32 cellular contexts compared by ENCODE assay signal in genomic region chr6:168376811-168377480, GRCh38. TPM values are rescaled to one million over a fixed set of nuclear protein-coding genes. Genes with fewer than 3 reads are reported as not detected.
DNase-seq lines count a peak whose midpoint lies in the region; ATAC-seq and TF ChIP-seq lines count a peak whose summit lies in the region.
"Had no signal": no experiment of that assay in that cellular context is flagged by ENCODE, and none has a peak within 500 bp of the region (broad histone marks: within the 10 kb centered on the region; RNA-seq: fewer than 3 reads in every experiment).

No MANE protein-coding gene starts in this region.

- peak overlapping the region; percentile 70 for H3K27ac ChIP-seq in left ventricle myocardium inferior (replicated peaks)
- no peak overlapping the region for H3K27ac ChIP-seq in osteoblast (ENCODE audit: low read depth, low read length)
- no peak overlapping the region for H3K27ac ChIP-seq in upper lobe of right lung
- H3K27ac ChIP-seq: A549, epithelial cell of prostate, KMS-11, SJCRH30, WERI-Rb-1 had no signal

- intact Hi-C loops in Right ventricle myocardium superior (cut with DNase I) (no loop called here), left cardiac atrium (cut with DNase I) (no loop called here), left ventricle myocardium inferior (cut with micrococcal nuclease) (no loop called here), upper lobe of right lung (cut with DNase I) (no loop called here)

- H3K9me3 ChIP-seq in left ventricle myocardium inferior (replicated peaks) (no peaks in the 10 kb centered on the region), osteoblast (ENCODE audit: low read depth, low read length) (no peaks in the 10 kb centered on the region), upper lobe of right lung (no peaks in the 10 kb centered on the region)
- H3K9me3 ChIP-seq: MG63, SJCRH30 had no signal

- H3K79me2 ChIP-seq in osteoblast (ENCODE audit: insufficient read depth, low read length), result no peaks in the 10 kb centered on the region

- CTCF ChIA-PET in HEK293T (lab: Yijun Ruan, JAX), result no interaction called here

- DNase-seq in Right ventricle myocardium superior (peak; percentile 35), left cardiac atrium (no peak), left ventricle myocardium inferior (no peak), osteoblast (ENCODE audit: insufficient read length, low spot score, missing footprints) (peak; percentile 43), upper lobe of right lung (no peak), NCI-H69 (lab: John Stamatoyannopoulos, UW) (no peak), H4 (ENCODE audit: low spot score) (no peak), HEK293T (ENCODE audit: extremely low spot score) (no peak)
- DNase-seq: activated CD4-positive, alpha-beta T cell treated with anti-CD3 and anti-CD28 coated beads for 48 hours; activated CD8-positive, alpha-beta memory T cell treated with anti-CD3 and anti-CD28 coated beads for 24 hours; activated T-cell treated with anti-CD3 and anti-CD28 coated beads for 4 hours; CD4-positive, alpha-beta T cell; cortex of kidney; effector memory CD4-positive, alpha-beta T cell; EL; MG63; naive B cell; NCI-H1930; NCI-H526 treated with DMSO at 0.1 percent for 48 hours; occipital lobe; SJCRH30; small intestine; stimulated activated naive CD4-positive, alpha-beta T cell; T1000; WERI-Rb-1 had no signal

- H3K36me3 ChIP-seq in left ventricle myocardium inferior, result no peaks in the 10 kb centered on the region
- no peaks in the 10 kb centered on the region for H3K36me3 ChIP-seq in osteoblast (ENCODE audit: insufficient read depth, low read length)
- no peaks in the 10 kb centered on the region for H3K36me3 ChIP-seq in upper lobe of right lung
- H3K36me3 ChIP-seq: MG63, SJCRH30, WERI-Rb-1 had no signal

- H3K4me3 ChIP-seq in left ventricle myocardium inferior, result peak overlapping the region; percentile 22
- H3K4me3 ChIP-seq in osteoblast (ENCODE audit: insufficient read depth, low read length), result no peak overlapping the region
- peak overlapping the region; percentile 8 for H3K4me3 ChIP-seq in upper lobe of right lung
- H3K4me3 ChIP-seq: A549, GM23338, MG63, SJCRH30 had no signal

- no peaks in the 10 kb centered on the region for H4K20me1 ChIP-seq in osteoblast (ENCODE audit: insufficient read depth, low read length)

- TF ChIP-seq CTCF in left ventricle myocardium inferior (IDR thresholded peaks at IDR 0.05; ENCODE audit: borderline replicate concordance) (no peak), osteoblast (IDR thresholded peaks at IDR 0.05; ENCODE audit: extremely low read depth, low read depth, low read length) (no peak), upper lobe of right lung (IDR thresholded peaks at IDR 0.05) (no peak)

- H3K27me3 ChIP-seq in left ventricle myocardium inferior (ENCODE audit: low read depth), result peaks cover 36% of the 10 kb centered on the region
- no peaks in the 10 kb centered on the region for H3K27me3 ChIP-seq in osteoblast (ENCODE audit: insufficient read depth, low read length)
- H3K27me3 ChIP-seq in upper lobe of right lung, result no peaks in the 10 kb centered on the region
- H3K27me3 ChIP-seq: MG63, SJCRH30 had no signal

- no peaks in the 10 kb centered on the region for H3K4me1 ChIP-seq in left ventricle myocardium inferior
- H3K4me1 ChIP-seq in osteoblast (ENCODE audit: insufficient read depth, low read length), result no peaks in the 10 kb centered on the region
- H3K4me1 ChIP-seq in upper lobe of right lung, result peaks cover 8% of the 10 kb centered on the region
- H3K4me1 ChIP-seq: A549, SJCRH30 had no signal

- H3K4me2 ChIP-seq in osteoblast (ENCODE audit: insufficient read depth, low read length), result no peak overlapping the region
- H3K4me2 ChIP-seq: A549, GM23338, KMS-11 had no signal

- H2AFZ ChIP-seq in osteoblast (ENCODE audit: low read length), result no peak overlapping the region
- H2AFZ ChIP-seq: GM23338 had no signal

- POLR2A ChIA-PET in HEK293T (lab: Yijun Ruan, JAX), result no interaction called here

- ATAC-seq in Right ventricle myocardium superior (ENCODE audit: poor library complexity) (no peak), left cardiac atrium (no peak), upper lobe of right lung (no peak)
- ATAC-seq: A549; activated naive CD4-positive, alpha-beta T cell treated with anti-CD3 and anti-CD28 coated beads, Interleukin-2, amount 50 U/mL, for 72 hours; GM23338; left lobe of liver had no signal

TF ChIP-seq in HEK293T, 16 proteins besides CTCF, POLR2A, EP300 and RAD21:
- no peak for TF ChIP-seq ARNT (IDR thresholded peaks at IDR 0.05)
- no peak for TF ChIP-seq FOXM1 (IDR thresholded peaks at IDR 0.05; ENCODE audit: borderline replicate concordance)
TF ChIP-seq in HEK293T: peak in this region for 0.

RNA-seq across cellular contexts. Expression of gene DACT2, which starts 57.4 kb away (rescaled TPM):
- total RNA-seq in Right ventricle myocardium superior (1.6 TPM), left cardiac atrium (1 to 10 TPM; 1.7 to 2.4 TPM), left ventricle myocardium inferior (2.3 TPM), osteoblast (not detected in 2 replicates), upper lobe of right lung (2.5 TPM)
- not detected in 2 replicates for total RNA-seq in H4 (2014; rRNA removed; shearing (Covaris generic))
- total RNA-seq: activated naive CD4-positive, alpha-beta T cell treated with anti-CD3 and anti-CD28 coated beads, Interleukin-2, amount 50 U/mL, for 72 hours; CD4-positive, alpha-beta T cell; glomerular endothelial cell; SJCRH30 had no signal

Comparison
In these comparisons a context has a peak if more than half of its experiments do, and no peak if none do; other contexts are left out.
1. DNase-seq: peak in Right ventricle myocardium superior (single experiment) and osteoblast (single experiment); none in left cardiac atrium (single experiment), left ventricle myocardium inferior (single experiment), upper lobe of right lung (single experiment), NCI-H69 (single experiment), H4 (single experiment) and HEK293T (single experiment).